Comparison of ENCODE assay signal across 8 cellular contexts in genomic region chr5:139560752-139561654, GRCh38. TPM values are rescaled to one million over a fixed set of nuclear protein-coding genes. Genes with fewer than 3 reads are reported as not detected.
DNase-seq lines count a peak whose midpoint lies in the region; ATAC-seq and TF ChIP-seq lines count a peak whose summit lies in the region.

UBE2D2 (plus strand) TSS chr5:139561339; CDS start chr5:139561792, 453 bp downstream.

- H3K27ac ChIP-seq in KOPT-K1 (ENCODE audit: low read depth, low read length, poor library complexity, severe bottlenecking) (peak within 1 kb of the TSS; percentile 91), Peyer's patch (peak within 1 kb of the TSS; percentile 97 to 100 (median 99)), muscle layer of colon (ENCODE audit: low read depth, low read length) (peak within 1 kb of the TSS; percentile 96)

- H3K36me3 ChIP-seq in KOPT-K1 (ENCODE audit: insufficient read depth, low read length) (peaks cover 23% of the 10 kb centered on the region), Peyer's patch (no peaks in the 10 kb centered on the region), muscle layer of colon (ENCODE audit: insufficient read depth, low read length) (no peaks in the 10 kb centered on the region)

- peaks cover 3 to 37% (median 14%) of the 10 kb centered on the region in 4 donors for H3K4me1 ChIP-seq in Peyer's patch
- peaks cover 32% of the 10 kb centered on the region for H3K4me1 ChIP-seq in muscle layer of colon (ENCODE audit: insufficient read depth, low read length)

- no peaks in the 10 kb centered on the region for H3K9me3 ChIP-seq in KOPT-K1 (ENCODE audit: insufficient read depth, low read length, poor library complexity, severe bottlenecking)
- no peaks in the 10 kb centered on the region for H3K9me3 ChIP-seq in Peyer's patch
- no peaks in the 10 kb centered on the region for H3K9me3 ChIP-seq in muscle layer of colon (ENCODE audit: low read length)

- H3K27me3 ChIP-seq in Peyer's patch (no peaks in the 10 kb centered on the region), muscle layer of colon (ENCODE audit: control insufficient read depth in 1 of 2, insufficient read depth in 2 of 2, low read length in 2 of 2) (no peaks in the 10 kb centered on the region)

- TF ChIP-seq POLR2A in Peyer's patch (IDR thresholded peaks at IDR 0.05): peak; percentile 79 to 83

- H3K4me3 ChIP-seq in Peyer's patch (peak within 1 kb of the TSS; percentile 62 to 100 (median 80)), muscle layer of colon (ENCODE audit: low read depth in 1 of 2, low read length in 2 of 2) (peak within 1 kb of the TSS; percentile 84 to 89)

- DNase-seq in DMS79 treated with DMSO at 0.1 percent for 48 hours (lab: John Stamatoyannopoulos, UW): peak; percentile 69
- peak; percentile 97 to 99 (median 99) for DNase-seq in Peyer's patch
- DNase-seq in activated T-cell treated with anti-CD3 and anti-CD28 coated beads, Interleukin-2, amount 50 U/mL, for 48 hours: peak; percentile 97 to 99
- peak; percentile 94 for DNase-seq in stimulated activated CD8-positive, alpha-beta memory T cell treated with anti-CD3 and anti-CD28 coated beads, Interleukin-7, amount 100 ng/mL, for 1 hour (ENCODE audit: low read depth in 2 of 2)

- no peak for TF ChIP-seq CTCF in Peyer's patch (IDR thresholded peaks at IDR 0.05)

- H3K9ac ChIP-seq in muscle layer of colon (ENCODE audit: low read length): peak within 1 kb of the TSS; percentile 92

- ATAC-seq in GM21786 (IDR thresholded peaks at IDR 0.05; ENCODE audit: unreplicated experiment) (peak; percentile 75), esophagus mucosa (peak; percentile 99)

RNA-seq across cellular contexts. Expression of gene UBE2D2, which starts in this region (rescaled TPM):
- 10 to 100 TPM; 60.2 to 87.9 (median 70.2) TPM for total RNA-seq in Peyer's patch
- 119 TPM for total RNA-seq in esophagus mucosa

Comparison
In these comparisons a context has a peak if more than half of its experiments do, and no peak if none do; other contexts are left out.
1. Peak in every context shown above with its lines: DNase-seq, ATAC-seq, H3K4me3 ChIP-seq and H3K27ac ChIP-seq.